In the genomic region with DNA sequence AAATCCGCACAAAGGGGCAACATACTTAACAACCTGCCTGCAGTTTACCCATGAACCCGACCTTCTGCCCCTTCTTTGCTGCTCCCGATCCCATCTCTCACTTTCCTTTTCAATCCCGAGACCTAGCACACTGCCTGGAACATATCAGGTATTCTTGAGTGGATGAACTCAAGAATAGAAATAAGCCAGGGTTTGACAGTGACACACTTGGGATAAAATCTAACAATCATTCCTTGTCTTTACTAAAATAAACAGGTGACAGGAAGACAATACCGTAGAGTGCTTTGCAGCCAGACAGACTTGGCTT, we compare ENCODE assay signal across 8 cellular contexts. TPM values are rescaled to one million over a fixed set of nuclear protein-coding genes. Genes with fewer than 3 reads are reported as not detected.
A peak's percentile ranks its signal among the peaks of the same experiment; 100 is the strongest.
DNase-seq lines count a peak whose midpoint lies in the region; ATAC-seq and TF ChIP-seq lines count a peak whose summit lies in the region.

No MANE protein-coding gene starts in this region.

- no peak for TF ChIP-seq CTCF in GM06990 (IDR thresholded peaks at IDR 0.05; ENCODE audit: insufficient read depth, low read length, poor library complexity, severe bottlenecking)
- TF ChIP-seq CTCF in fibroblast of lung (conservative IDR thresholded peaks at IDR 0.05 in 1 of 2, IDR thresholded peaks at IDR 0.05 in 1 of 2; ENCODE audit: low read depth in 1 of 2, low read length in 2 of 2), result no peak

- H3K4me1 ChIP-seq in SJCRH30, result 0 out of 2 replicates have a peak, but pooled peaks cover 7% of the 10 kb centered on the region
- peaks cover 11% of the 10 kb centered on the region for H3K4me1 ChIP-seq in fibroblast of lung (ENCODE audit: control insufficient read depth, extremely low read depth, insufficient read depth, low read length)
- H3K4me1 ChIP-seq in rectal smooth muscle tissue (ENCODE audit: control insufficient read depth, insufficient read depth, low read length), result peaks cover 9% of the 10 kb centered on the region

- DNase-seq in GM06990 (ENCODE audit: extremely low read depth, insufficient read length), result no peak
- DNase-seq in SJCRH30, result peak in 1 of 2 experiments; percentile 9
- DNase-seq in fibroblast of lung (ENCODE audit: low read depth in 2 of 2), result no peak
- no peak for DNase-seq in NCI-H748 treated with DMSO at 0.1 percent for 48 hours (lab: John Stamatoyannopoulos, UW)
- no peak for DNase-seq in UCSD-AML1 (lab: John Stamatoyannopoulos, UW; ENCODE audit: unreplicated experiment)
- DNase-seq in effector CD4-positive, alpha-beta T cell, result no peak

- no peak for ATAC-seq in HG02938 (IDR thresholded peaks at IDR 0.05; ENCODE audit: unreplicated experiment)

- H3K27me3 ChIP-seq in GM06990 (replicated peaks; ENCODE audit: control insufficient read depth, insufficient read depth, low read length) (no peaks in the 10 kb centered on the region), SJCRH30 (no peaks in the 10 kb centered on the region), fibroblast of lung (ENCODE audit: control insufficient read depth, insufficient read depth, low read length) (no peaks in the 10 kb centered on the region), rectal smooth muscle tissue (ENCODE audit: control insufficient read depth, insufficient read depth, low read length) (no peaks in the 10 kb centered on the region)

- peak overlapping the region; percentile 74 for H3K4me3 ChIP-seq in GM06990 (replicated peaks; ENCODE audit: low read depth, low read length)
- H3K4me3 ChIP-seq in SJCRH30, result peak overlapping the region; percentile 83
- peak overlapping the region; percentile 80 to 98 (median 89) for H3K4me3 ChIP-seq in fibroblast of lung (replicated peaks in 1 of 4; ENCODE audit: control extremely low read depth in 1 of 4, insufficient read depth in 1 of 4, low read depth in 3 of 4, low read length in 4 of 4)
- H3K4me3 ChIP-seq in rectal smooth muscle tissue (ENCODE audit: low read length), result peak overlapping the region; percentile 89

- H3K36me3 ChIP-seq in GM06990 (ENCODE audit: control insufficient read depth, insufficient read depth, low read length) (peaks cover 10% of the 10 kb centered on the region), SJCRH30 (peaks cover 18% of the 10 kb centered on the region), fibroblast of lung (ENCODE audit: control insufficient read depth, insufficient read depth, low read length) (peaks cover 4% of the 10 kb centered on the region), rectal smooth muscle tissue (ENCODE audit: control insufficient read depth, insufficient read depth, low read length) (peaks cover 8% of the 10 kb centered on the region)

- peak overlapping the region; percentile 99 for H3K4me2 ChIP-seq in fibroblast of lung (ENCODE audit: extremely low read depth, insufficient read depth, low read length)

- H3K79me2 ChIP-seq in fibroblast of lung (ENCODE audit: control insufficient read depth, insufficient read depth, low read length), result peaks cover 52% of the 10 kb centered on the region

- H3K9me3 ChIP-seq in SJCRH30 (replicated peaks), result no peaks in the 10 kb centered on the region
- H3K9me3 ChIP-seq in fibroblast of lung (ENCODE audit: control insufficient read depth, insufficient read depth, low read depth, low read length), result no peaks in the 10 kb centered on the region

- H3K27ac ChIP-seq in SJCRH30 (peak overlapping the region; percentile 100), fibroblast of lung (ENCODE audit: insufficient read depth, low read length) (peak overlapping the region; percentile 91), rectal smooth muscle tissue (ENCODE audit: low read depth, low read length) (no peak overlapping the region)

- H2AFZ ChIP-seq in fibroblast of lung (ENCODE audit: low read length), result no peak overlapping the region

- H4K20me1 ChIP-seq in fibroblast of lung (ENCODE audit: control insufficient read depth, extremely low read depth, insufficient read depth, low read length), result no peaks in the 10 kb centered on the region

- H3K9ac ChIP-seq in fibroblast of lung (ENCODE audit: insufficient read depth, low read length) (peak overlapping the region; percentile 63), rectal smooth muscle tissue (ENCODE audit: low read length) (peak overlapping the region; percentile 70)

RNA-seq across cellular contexts. Expression of a gene that starts 1.0 kb away (rescaled TPM):
- total RNA-seq in SJCRH30 (2014; rRNA removed; shearing (Covaris generic)), result 91.8 and 98.1 TPM in 2 replicates
- 39.3 and 41.3 TPM in 2 replicates for total RNA-seq in fibroblast of lung
- polyA plus RNA-seq in fibroblast of lung, result 86.2 and 140 TPM in 2 replicates
- polyA plus RNA-seq in fibroblast of lung (2012), result 71.0 and 111 TPM in 2 replicates
- 131 and 233 TPM in 2 replicates for polyA minus RNA-seq in fibroblast of lung (ENCODE audit: low replicate concordance)

RNA-seq across cellular contexts. Expression of a gene that starts 1.7 kb away (rescaled TPM):
- 48.4 and 56.0 TPM in 2 replicates for total RNA-seq in SJCRH30 (2014; rRNA removed; shearing (Covaris generic))
- 1.0 and 3.8 TPM in 2 replicates for total RNA-seq in fibroblast of lung
- polyA plus RNA-seq in fibroblast of lung, result 12.0 and 30.4 TPM in 2 replicates
- 7.5 and 21.4 TPM in 2 replicates for polyA plus RNA-seq in fibroblast of lung (2012)
- polyA minus RNA-seq in fibroblast of lung (ENCODE audit: low replicate concordance), result 18.5 and 31.2 TPM in 2 replicates

RNA-seq across cellular contexts. Expression of a gene that starts 30.5 kb away (rescaled TPM):
- 37.4 and 40.9 TPM in 2 replicates for total RNA-seq in SJCRH30 (2014; rRNA removed; shearing (Covaris generic))
- 16.2 and 17.7 TPM in 2 replicates for total RNA-seq in fibroblast of lung
- polyA plus RNA-seq in fibroblast of lung, result 14.2 and 15.9 TPM in 2 replicates
- 17.3 and 17.4 TPM in 2 replicates for polyA plus RNA-seq in fibroblast of lung (2012)
- 11.3 and 18.6 TPM in 2 replicates for polyA minus RNA-seq in fibroblast of lung (ENCODE audit: low replicate concordance)

RNA-seq across cellular contexts. Expression of a gene that starts 45.7 kb away (rescaled TPM):
- total RNA-seq in SJCRH30 (2014; rRNA removed; shearing (Covaris generic)), result 51.5 and 55.7 TPM in 2 replicates
- total RNA-seq in fibroblast of lung, result 44.8 and 49.8 TPM in 2 replicates
- polyA plus RNA-seq in fibroblast of lung, result 44.4 and 51.7 TPM in 2 replicates
- polyA plus RNA-seq in fibroblast of lung (2012), result 58.2 and 63.2 TPM in 2 replicates
- polyA minus RNA-seq in fibroblast of lung (ENCODE audit: low replicate concordance), result 4.8 and 15.2 TPM in 2 replicates

RNA-seq across cellular contexts. Expression of a gene that starts 46.2 kb away (rescaled TPM):
- total RNA-seq in SJCRH30 (2014; rRNA removed; shearing (Covaris generic)), result 0.04 and 0.20 TPM in 2 replicates
- 0.33 and 0.51 TPM in 2 replicates for total RNA-seq in fibroblast of lung
- not detected in 2 replicates for polyA plus RNA-seq in fibroblast of lung
- 0.13 TPM in 2 replicates for polyA plus RNA-seq in fibroblast of lung (2012)
- not detected in 2 replicates for polyA minus RNA-seq in fibroblast of lung (ENCODE audit: low replicate concordance)

Comparison
In these comparisons a context has a peak if more than half of its experiments do, and no peak if none do; other contexts are left out.
1. RNA of a gene that starts 1.7 kb away (total RNA-seq): 48.4 to 56.0 TPM in SJCRH30; 1.0 to 3.8 TPM in fibroblast of lung; every median in the first group is over 10 times any median in the second.
2. Peak in every context shown above with its lines, with median percentiles within 50 percentile points of each other: H3K4me3 ChIP-seq.